ENCODE assay signal across 21 cellular contexts in genomic region chr10:6612371-6612770, GRCh38. TPM values are rescaled to one million over a fixed set of nuclear protein-coding genes. Genes with fewer than 3 reads are reported as not detected.
DNase-seq lines count a peak whose midpoint lies in the region; ATAC-seq, FAIRE-seq and TF ChIP-seq lines count a peak whose summit lies in the region.
"Had no signal": no experiment of that assay in that cellular context is flagged by ENCODE, and none has a peak within 500 bp of the region (broad histone marks: within the 10 kb centered on the region; RNA-seq: fewer than 3 reads in every experiment).

No MANE protein-coding gene starts in this region.

- H3K27me3 ChIP-seq in Loucy (ENCODE audit: insufficient read depth, low read length, poor library complexity, severe bottlenecking) (no peaks in the 10 kb centered on the region), keratinocyte (ENCODE audit: control insufficient read depth, extremely low read depth, insufficient read depth, low read length) (no peaks in the 10 kb centered on the region), transverse colon (no peaks in the 10 kb centered on the region), gastrocnemius medialis (no peaks in the 10 kb centered on the region)
- H3K27me3 ChIP-seq: left lung had no signal

- H3K27ac ChIP-seq in keratinocyte (ENCODE audit: control insufficient read depth, insufficient read depth, low read length) (no peak overlapping the region), transverse colon (no peak overlapping the region), gastrocnemius medialis (no peak overlapping the region)
- H3K27ac ChIP-seq: left lung, psoas muscle, WERI-Rb-1 had no signal

- ATAC-seq in gastrocnemius medialis (no peak), GM19324 (IDR thresholded peaks at IDR 0.05; ENCODE audit: low FRiP score, unreplicated experiment) (no peak)
- ATAC-seq: esophagus mucosa, HCT116, left lung, psoas muscle had no signal

- peaks cover 80% of the 10 kb centered on the region for H3K4me1 Mint-ChIP-seq in activated CD4-positive, alpha-beta T cell treated with anti-CD3 and anti-CD28 coated beads, Interleukin-2, amount 10 ng/mL, durations not matched to agents 7 days and 5 days
- peaks cover 63% of the 10 kb centered on the region for H3K4me1 Mint-ChIP-seq in activated naive CD8-positive, alpha-beta T cell (ENCODE audit: low read depth)

- H3F3A ChIP-seq in Loucy (ENCODE audit: low read depth): no peaks in the 10 kb centered on the region

- in situ Hi-C loops in transverse colon (cut with MboI; ENCODE audit: low pct_ligation_motif_present in 1 of 4, low pct_unique_long_range_greater_than_20kb in 1 of 4, low sequenced_read_pairs in 3 of 4) (no loop called here), gastrocnemius medialis (cut with MboI; ENCODE audit: low sequenced_read_pairs in 4 of 4) (no loop called here)

- CTCF ChIA-PET in activated CD4-positive, alpha-beta T cell treated with anti-CD3 and anti-CD28 coated beads, Interleukin-2, amount 10 ng/mL, durations not matched to agents 7 days and 5 days (lab: Charles Lee): interaction anchor here (1.2 kb wide), 1 partner anchor 30 kb away, joined by 4 read pairs; no protein-coding TSS in a partner anchor

- H3K9me1 ChIP-seq in keratinocyte (ENCODE audit: control insufficient read depth, extremely low read depth, insufficient read depth, low read length): no peaks in the 10 kb centered on the region

- peak overlapping the region; percentile 70 for H3K27ac Mint-ChIP-seq in activated CD4-positive, alpha-beta T cell treated with anti-CD3 and anti-CD28 coated beads, Interleukin-2, amount 10 ng/mL, durations not matched to agents 7 days and 5 days
- H3K27ac Mint-ChIP-seq in activated naive CD8-positive, alpha-beta T cell: peak overlapping the region; percentile 89

- H4K20me1 ChIP-seq in Loucy (ENCODE audit: insufficient read depth, low read length, poor library complexity, severe bottlenecking) (no peaks in the 10 kb centered on the region), keratinocyte (ENCODE audit: control insufficient read depth, extremely low read depth, insufficient read depth, low read length) (no peaks in the 10 kb centered on the region)

- no peak overlapping the region for H3K4me3 Mint-ChIP-seq in activated CD4-positive, alpha-beta T cell treated with anti-CD3 and anti-CD28 coated beads, Interleukin-2, amount 10 ng/mL, durations not matched to agents 7 days and 5 days
- peak overlapping the region; percentile 58 for H3K4me3 Mint-ChIP-seq in activated naive CD8-positive, alpha-beta T cell

- TF ChIP-seq CTCF in Loucy (conservative IDR thresholded peaks at IDR 0.05; ENCODE audit: low read length): no peak
- TF ChIP-seq CTCF in keratinocyte (optimal IDR thresholded peaks at IDR 0.05 in 1 of 3, IDR thresholded peaks at IDR 0.05 in 1 of 3, conservative IDR thresholded peaks at IDR 0.05 in 1 of 3; ENCODE audit: extremely low read depth in 1 of 3, insufficient read depth in 2 of 3, low read length in 3 of 3): no peak
- TF ChIP-seq CTCF in transverse colon (IDR thresholded peaks at IDR 0.05): no peak
- no peak for TF ChIP-seq CTCF in gastrocnemius medialis (IDR thresholded peaks at IDR 0.05 in 4 of 5, conservative IDR thresholded peaks at IDR 0.05 in 1 of 5)

- intact Hi-C loops in transverse colon (cut with DNase I; ENCODE audit: low total_unique reads) (no loop called here), gastrocnemius medialis (cut with DNase I; ENCODE audit: low total_unique reads) (no loop called here)

- H3K9me3 ChIP-seq in Loucy (ENCODE audit: insufficient read depth, low read depth, low read length) (peaks cover 16% of the 10 kb centered on the region), keratinocyte (ENCODE audit: control insufficient read depth, low read depth, low read length) (no peaks in the 10 kb centered on the region), transverse colon (no peaks in the 10 kb centered on the region), gastrocnemius medialis (no peaks in the 10 kb centered on the region)
- H3K9me3 ChIP-seq: left lung, psoas muscle had no signal

- POLR2A ChIA-PET in activated CD4-positive, alpha-beta T cell treated with anti-CD3 and anti-CD28 coated beads, Interleukin-2, amount 10 ng/mL, durations not matched to agents 7 days and 5 days (lab: Charles Lee): no interaction called here

- H3K79me2 ChIP-seq in Loucy (ENCODE audit: insufficient read depth, low read length) (no peaks in the 10 kb centered on the region), keratinocyte (ENCODE audit: control insufficient read depth, insufficient read depth, low read length) (no peaks in the 10 kb centered on the region)

- peak overlapping the region; percentile 26 for H3K4me3 ChIP-seq in Loucy (ENCODE audit: low read length, poor library complexity, severe bottlenecking)
- no peak overlapping the region for H3K4me3 ChIP-seq in keratinocyte (ENCODE audit: control insufficient read depth in 2 of 3, extremely low read depth in 1 of 3, insufficient read depth in 2 of 3, low read depth in 1 of 3, low read length in 3 of 3)
- no peak overlapping the region for H3K4me3 ChIP-seq in transverse colon
- H3K4me3 ChIP-seq in gastrocnemius medialis: no peak overlapping the region
- H3K4me3 ChIP-seq: left lung, psoas muscle, smooth muscle cell had no signal

- TF ChIP-seq EP300 in transverse colon (IDR thresholded peaks at IDR 0.05; ENCODE audit: low read depth): no peak

- DNase-seq in activated CD4-positive, alpha-beta T cell treated with anti-CD3 and anti-CD28 coated beads, Interleukin-2, amount 10 ng/mL, durations not matched to agents 7 days and 5 days: peak; percentile 30
- no peak for DNase-seq in activated CD4-positive, alpha-beta T cell treated with anti-CD3 and anti-CD28 coated beads, Interleukin-2, amount 50 U/mL, for 1 hour
- DNase-seq in keratinocyte (ENCODE audit: low read depth, low spot score): peak; percentile 33
- DNase-seq in transverse colon: no peak
- DNase-seq in gastrocnemius medialis: no peak
- DNase-seq: DMS 273 treated with DMSO at 0.1 percent for 48 hours; left lung; NCI-H1417; NCI-H526 treated with DMSO at 0.1 percent for 48 hours; psoas muscle; SHP77; stimulated activated CD4-positive, alpha-beta T cell treated with anti-CD3 and anti-CD28 coated beads, Interleukin-4, amount 100 ng/mL, for 4 hours; WERI-Rb-1 had no signal

- no peak for TF ChIP-seq POLR2A in transverse colon (IDR thresholded peaks at IDR 0.05)
- TF ChIP-seq POLR2A in gastrocnemius medialis (IDR thresholded peaks at IDR 0.05): no peak

- peaks cover 61% of the 10 kb centered on the region for H3K36me3 Mint-ChIP-seq in activated CD4-positive, alpha-beta T cell treated with anti-CD3 and anti-CD28 coated beads, Interleukin-2, amount 10 ng/mL, durations not matched to agents 7 days and 5 days (ENCODE audit: low read depth)
- H3K36me3 Mint-ChIP-seq in activated naive CD8-positive, alpha-beta T cell: peaks cover 46% of the 10 kb centered on the region

- H3K9ac ChIP-seq in Loucy (ENCODE audit: low read depth, low read length, poor library complexity, severe bottlenecking): peak overlapping the region; percentile 36
- no peak overlapping the region for H3K9ac ChIP-seq in keratinocyte (ENCODE audit: control insufficient read depth, extremely low read depth, insufficient read depth, low read length)

- H3K9me3 Mint-ChIP-seq in activated CD4-positive, alpha-beta T cell treated with anti-CD3 and anti-CD28 coated beads, Interleukin-2, amount 10 ng/mL, durations not matched to agents 7 days and 5 days: peaks cover 40% of the 10 kb centered on the region
- peaks cover 6% of the 10 kb centered on the region for H3K9me3 Mint-ChIP-seq in activated naive CD8-positive, alpha-beta T cell (ENCODE audit: low read depth)

- FAIRE-seq in keratinocyte (lab: Jason Lieb, UNC): peak; percentile 17
- FAIRE-seq: A204.1, G401.6 had no signal

- 47 to 54% methylated on average over 2 of the region's 2 CpGs for WGBS in transverse colon (ENCODE audit: low coverage in 1 of 2), 2 donors

- H2AFZ ChIP-seq in Loucy (ENCODE audit: low read length) (no peak overlapping the region), keratinocyte (ENCODE audit: control insufficient read depth, low read length) (no peak overlapping the region)

- peak overlapping the region; percentile 64 for H3K4me2 ChIP-seq in Loucy (ENCODE audit: low read depth, low read length, poor library complexity, severe bottlenecking)
- peak overlapping the region; percentile 52 for H3K4me2 ChIP-seq in keratinocyte (ENCODE audit: control insufficient read depth, extremely low read depth, insufficient read depth, low read depth, low read length)
- H3K4me2 ChIP-seq: smooth muscle cell had no signal

- H3K4me1 ChIP-seq in Loucy (ENCODE audit: insufficient read depth, low read length, poor library complexity, severe bottlenecking) (peaks cover 50% of the 10 kb centered on the region), keratinocyte (ENCODE audit: control insufficient read depth, extremely low read depth, insufficient read depth, low read length) (peaks cover 28% of the 10 kb centered on the region), transverse colon (no peaks in the 10 kb centered on the region), gastrocnemius medialis (no peaks in the 10 kb centered on the region)
- H3K4me1 ChIP-seq: left lung, psoas muscle had no signal

- H3K36me3 ChIP-seq in Loucy (ENCODE audit: insufficient read depth, low read length): no peaks in the 10 kb centered on the region
- H3K36me3 ChIP-seq in keratinocyte (ENCODE audit: control insufficient read depth in 2 of 2, extremely low read depth in 1 of 2, insufficient read depth in 2 of 2, low read length in 2 of 2): no peaks in the 10 kb centered on the region
- H3K36me3 ChIP-seq in transverse colon: no peaks in the 10 kb centered on the region
- H3K36me3 ChIP-seq in gastrocnemius medialis: peaks cover 0 to 11% of the 10 kb centered on the region in 2 donors
- H3K36me3 ChIP-seq: left lung, WERI-Rb-1 had no signal

- H3K27me3 Mint-ChIP-seq in activated CD4-positive, alpha-beta T cell treated with anti-CD3 and anti-CD28 coated beads, Interleukin-2, amount 10 ng/mL, durations not matched to agents 7 days and 5 days: no peaks in the 10 kb centered on the region
- no peaks in the 10 kb centered on the region for H3K27me3 Mint-ChIP-seq in activated naive CD8-positive, alpha-beta T cell

- H3K9me2 ChIP-seq in Loucy (replicated peaks; ENCODE audit: low read depth, low read length): no peaks in the 10 kb centered on the region

- dilution Hi-C loops in keratinocyte (cut with MboI; ENCODE audit: extremely low pct_ligation_motif_present, low sequenced_read_pairs): no loop called here

RNA-seq across cellular contexts. Expression of gene PRKCQ, which starts 32.3 kb away (rescaled TPM):
- 10 to 100 TPM; 62.6 to 69.5 TPM for total RNA-seq in activated CD4-positive, alpha-beta T cell treated with anti-CD3 and anti-CD28 coated beads, Interleukin-2, amount 10 ng/mL, durations not matched to agents 7 days and 5 days
- polyA plus RNA-seq in keratinocyte: 4.9 to 7.5 TPM (median 7.2 TPM) in 3 replicates
- polyA plus RNA-seq in keratinocyte (2011; ENCODE audit: low read depth): 0.66 TPM
- polyA plus RNA-seq in keratinocyte (2011; cell fraction: cytosol; rRNA removed): 5.3 and 6.6 TPM in 2 replicates
- 7.2 and 7.3 TPM in 2 replicates for polyA plus RNA-seq in keratinocyte (2011; cell fraction: nucleus; rRNA removed)
- 0.83 and 5.4 TPM in 2 replicates for polyA plus RNA-seq in keratinocyte (2012; ENCODE audit: low replicate concordance)
- 4.6 to 11.2 TPM (median 7.9 TPM) in 3 replicates for polyA minus RNA-seq in keratinocyte
- 5.6 TPM for polyA minus RNA-seq in keratinocyte (2011; cell fraction: cytosol; rRNA and poly(A)+ RNA removed)
- 4.9 and 8.7 TPM in 2 replicates for polyA minus RNA-seq in keratinocyte (2011; cell fraction: nucleus; rRNA and poly(A)+ RNA removed)
- total RNA-seq in transverse colon (1 to 10 TPM in 2 of 4 donors, under 1 TPM in 2; 0.60 to 2.7 (median 1.2) TPM), gastrocnemius medialis (10 to 100 TPM; 25.8 to 70.7 (median 38.8) TPM)

Comparison
In these comparisons a context has a peak if more than half of its experiments do, and no peak if none do; other contexts are left out.
1. DNase-seq: peak in activated CD4-positive, alpha-beta T cell treated with anti-CD3 and anti-CD28 coated beads, Interleukin-2, amount 10 ng/mL, durations not matched to agents 7 days and 5 days (single experiment) and keratinocyte (single experiment); none in activated CD4-positive, alpha-beta T cell treated with anti-CD3 and anti-CD28 coated beads, Interleukin-2, amount 50 U/mL, for 1 hour (single experiment), transverse colon (single experiment) and gastrocnemius medialis (0 of 2).
2. RNA of gene PRKCQ, which starts 32.3 kb away (total RNA-seq): 62.6 to 69.5 TPM in activated CD4-positive, alpha-beta T cell treated with anti-CD3 and anti-CD28 coated beads, Interleukin-2, amount 10 ng/mL, durations not matched to agents 7 days and 5 days and 25.8 to 70.7 TPM in gastrocnemius medialis; 0.60 to 2.7 TPM in transverse colon; every median in the first group is over 4 times any median in the second.